ENCODE assay signal across 1 cellular context in the genomic region with DNA sequence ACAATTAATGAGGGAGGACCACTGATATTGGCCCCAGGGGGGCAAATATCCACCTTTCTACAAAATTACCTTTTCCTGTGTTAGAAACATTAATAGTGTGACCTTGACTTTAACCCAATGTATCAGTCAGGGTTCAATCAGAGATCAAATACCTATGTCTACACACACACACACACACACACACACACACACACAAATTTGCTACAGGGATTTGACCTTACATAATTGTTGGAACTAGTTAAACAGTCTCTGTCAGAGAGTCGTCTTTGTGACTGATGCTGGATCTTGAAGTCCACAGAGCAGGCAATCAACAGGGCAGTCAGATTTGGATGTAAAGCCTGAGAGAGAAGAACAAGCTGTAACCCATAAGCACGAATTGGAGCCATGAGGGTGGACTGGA.
A peak's percentile ranks its signal among the peaks of the same experiment; 100 is the strongest.
TF ChIP-seq lines count a peak whose summit lies in the region.

No MANE protein-coding gene starts in this region.

TF ChIP-seq in liver, 16 proteins besides CTCF, POLR2A, EP300 and RAD21 (continued from another document):
- TF ChIP-seq, protein P1, sequence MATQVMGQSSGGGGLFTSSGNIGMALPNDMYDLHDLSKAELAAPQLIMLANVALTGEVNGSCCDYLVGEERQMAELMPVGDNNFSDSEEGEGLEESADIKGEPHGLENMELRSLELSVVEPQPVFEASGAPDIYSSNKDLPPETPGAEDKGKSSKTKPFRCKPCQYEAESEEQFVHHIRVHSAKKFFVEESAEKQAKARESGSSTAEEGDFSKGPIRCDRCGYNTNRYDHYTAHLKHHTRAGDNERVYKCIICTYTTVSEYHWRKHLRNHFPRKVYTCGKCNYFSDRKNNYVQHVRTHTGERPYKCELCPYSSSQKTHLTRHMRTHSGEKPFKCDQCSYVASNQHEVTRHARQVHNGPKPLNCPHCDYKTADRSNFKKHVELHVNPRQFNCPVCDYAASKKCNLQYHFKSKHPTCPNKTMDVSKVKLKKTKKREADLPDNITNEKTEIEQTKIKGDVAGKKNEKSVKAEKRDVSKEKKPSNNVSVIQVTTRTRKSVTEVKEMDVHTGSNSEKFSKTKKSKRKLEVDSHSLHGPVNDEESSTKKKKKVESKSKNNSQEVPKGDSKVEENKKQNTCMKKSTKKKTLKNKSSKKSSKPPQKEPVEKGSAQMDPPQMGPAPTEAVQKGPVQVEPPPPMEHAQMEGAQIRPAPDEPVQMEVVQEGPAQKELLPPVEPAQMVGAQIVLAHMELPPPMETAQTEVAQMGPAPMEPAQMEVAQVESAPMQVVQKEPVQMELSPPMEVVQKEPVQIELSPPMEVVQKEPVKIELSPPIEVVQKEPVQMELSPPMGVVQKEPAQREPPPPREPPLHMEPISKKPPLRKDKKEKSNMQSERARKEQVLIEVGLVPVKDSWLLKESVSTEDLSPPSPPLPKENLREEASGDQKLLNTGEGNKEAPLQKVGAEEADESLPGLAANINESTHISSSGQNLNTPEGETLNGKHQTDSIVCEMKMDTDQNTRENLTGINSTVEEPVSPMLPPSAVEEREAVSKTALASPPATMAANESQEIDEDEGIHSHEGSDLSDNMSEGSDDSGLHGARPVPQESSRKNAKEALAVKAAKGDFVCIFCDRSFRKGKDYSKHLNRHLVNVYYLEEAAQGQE (IDR thresholded peaks at IDR 0.05): no peak
- TF ChIP-seq HNF4A (conservative IDR thresholded peaks at IDR 0.05): peak; percentile 23 to 42
- TF ChIP-seq, protein P2, sequence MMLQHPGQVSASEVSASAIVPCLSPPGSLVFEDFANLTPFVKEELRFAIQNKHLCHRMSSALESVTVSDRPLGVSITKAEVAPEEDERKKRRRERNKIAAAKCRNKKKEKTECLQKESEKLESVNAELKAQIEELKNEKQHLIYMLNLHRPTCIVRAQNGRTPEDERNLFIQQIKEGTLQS (IDR thresholded peaks at IDR 0.05): no peak
- no peak for TF ChIP-seq FOXA1 (IDR thresholded peaks at IDR 0.05)
- TF ChIP-seq, protein P3, sequence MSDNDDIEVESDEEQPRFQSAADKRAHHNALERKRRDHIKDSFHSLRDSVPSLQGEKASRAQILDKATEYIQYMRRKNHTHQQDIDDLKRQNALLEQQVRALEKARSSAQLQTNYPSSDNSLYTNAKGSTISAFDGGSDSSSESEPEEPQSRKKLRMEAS (IDR thresholded peaks at IDR 0.05): no peak
- no peak for TF ChIP-seq EGR1 (IDR thresholded peaks at IDR 0.05; ENCODE audit: low read depth in 2 of 2)
- TF ChIP-seq SP1 (IDR thresholded peaks at IDR 0.05): no peak
- TF ChIP-seq FOXA2 (IDR thresholded peaks at IDR 0.05): no peak
- TF ChIP-seq HNF4G (IDR thresholded peaks at IDR 0.05): no peak
- TF ChIP-seq NR2F2 (IDR thresholded peaks at IDR 0.05): no peak
- TF ChIP-seq TAF1 (conservative IDR thresholded peaks at IDR 0.05): no peak
- TF ChIP-seq YY1 (IDR thresholded peaks at IDR 0.05): no peak
- peak; percentile 45 to 69 for TF ChIP-seq RXRA (IDR thresholded peaks at IDR 0.05)
- TF ChIP-seq, protein P4, sequence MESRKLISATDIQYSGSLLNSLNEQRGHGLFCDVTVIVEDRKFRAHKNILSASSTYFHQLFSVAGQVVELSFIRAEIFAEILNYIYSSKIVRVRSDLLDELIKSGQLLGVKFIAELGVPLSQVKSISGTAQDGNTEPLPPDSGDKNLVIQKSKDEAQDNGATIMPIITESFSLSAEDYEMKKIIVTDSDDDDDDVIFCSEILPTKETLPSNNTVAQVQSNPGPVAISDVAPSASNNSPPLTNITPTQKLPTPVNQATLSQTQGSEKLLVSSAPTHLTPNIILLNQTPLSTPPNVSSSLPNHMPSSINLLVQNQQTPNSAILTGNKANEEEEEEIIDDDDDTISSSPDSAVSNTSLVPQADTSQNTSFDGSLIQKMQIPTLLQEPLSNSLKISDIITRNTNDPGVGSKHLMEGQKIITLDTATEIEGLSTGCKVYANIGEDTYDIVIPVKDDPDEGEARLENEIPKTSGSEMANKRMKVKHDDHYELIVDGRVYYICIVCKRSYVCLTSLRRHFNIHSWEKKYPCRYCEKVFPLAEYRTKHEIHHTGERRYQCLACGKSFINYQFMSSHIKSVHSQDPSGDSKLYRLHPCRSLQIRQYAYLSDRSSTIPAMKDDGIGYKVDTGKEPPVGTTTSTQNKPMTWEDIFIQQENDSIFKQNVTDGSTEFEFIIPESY (IDR thresholded peaks at IDR 0.05): no peak
